Comparison of ENCODE assay signal across 8 cellular contexts in the genomic region with DNA sequence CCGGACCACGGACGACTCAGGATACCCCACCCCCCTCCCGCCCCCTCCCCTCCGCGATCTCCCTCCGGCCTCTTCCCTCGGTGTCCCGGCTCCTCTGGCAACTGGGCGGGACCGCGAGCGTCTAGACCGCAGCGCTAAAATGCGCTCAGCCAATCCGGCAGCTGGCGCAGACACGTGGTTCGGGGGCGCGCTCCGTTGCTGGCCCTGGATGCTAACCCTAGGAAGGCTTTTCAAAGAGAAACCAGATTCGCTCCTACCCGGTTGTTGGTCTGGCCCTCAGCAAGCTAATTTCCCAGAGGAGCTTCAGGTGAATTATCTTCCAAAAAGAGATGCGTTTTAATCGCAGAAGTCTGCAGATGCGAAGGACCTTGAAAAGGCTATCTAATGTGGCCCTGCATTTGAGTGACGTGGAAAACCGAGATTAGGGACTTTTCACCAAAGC. TPM values are rescaled to one million over a fixed set of nuclear protein-coding genes. Genes with fewer than 3 reads are reported as not detected.
DNase-seq lines count a peak whose midpoint lies in the region; ATAC-seq and TF ChIP-seq lines count a peak whose summit lies in the region.

A gene with protein sequence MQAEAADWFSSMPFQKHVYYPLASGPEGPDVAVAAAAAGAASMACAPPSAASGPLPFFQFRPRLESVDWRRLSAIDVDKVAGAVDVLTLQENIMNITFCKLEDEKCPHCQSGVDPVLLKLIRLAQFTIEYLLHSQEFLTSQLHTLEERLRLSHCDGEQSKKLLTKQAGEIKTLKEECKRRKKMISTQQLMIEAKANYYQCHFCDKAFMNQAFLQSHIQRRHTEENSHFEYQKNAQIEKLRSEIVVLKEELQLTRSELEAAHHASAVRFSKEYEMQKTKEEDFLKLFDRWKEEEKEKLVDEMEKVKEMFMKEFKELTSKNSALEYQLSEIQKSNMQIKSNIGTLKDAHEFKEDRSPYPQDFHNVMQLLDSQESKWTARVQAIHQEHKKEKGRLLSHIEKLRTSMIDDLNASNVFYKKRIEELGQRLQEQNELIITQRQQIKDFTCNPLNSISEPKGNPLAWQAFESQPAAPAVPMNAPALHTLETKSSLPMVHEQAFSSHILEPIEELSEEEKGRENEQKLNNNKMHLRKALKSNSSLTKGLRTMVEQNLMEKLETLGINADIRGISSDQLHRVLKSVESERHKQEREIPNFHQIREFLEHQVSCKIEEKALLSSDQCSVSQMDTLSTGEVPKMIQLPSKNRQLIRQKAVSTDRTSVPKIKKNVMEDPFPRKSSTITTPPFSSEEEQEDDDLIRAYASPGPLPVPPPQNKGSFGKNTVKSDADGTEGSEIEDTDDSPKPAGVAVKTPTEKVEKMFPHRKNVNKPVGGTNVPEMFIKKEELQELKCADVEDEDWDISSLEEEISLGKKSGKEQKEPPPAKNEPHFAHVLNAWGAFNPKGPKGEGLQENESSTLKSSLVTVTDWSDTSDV (minus strand): TSS at position 96 of the 442 bp plus-strand sequence. CDS start 2,677 bp downstream, outside the sequence.

- H3K4me3 ChIP-seq in A673 (ENCODE audit: low read depth, low read length, poor library complexity, severe bottlenecking) (peak within 1 kb of the TSS; percentile 43), GM12875 (ENCODE audit: low read depth, low read length) (peak within 1 kb of the TSS; percentile 66)

- peaks cover 16% of the 10 kb centered on the region for H3K36me3 Mint-ChIP-seq in brain

- BruUV-seq in A673 (replicated peaks; lab: Mats Ljungman, UMichigan): no TSS peak

- H3K27ac ChIP-seq in A673 (ENCODE audit: low read depth, low read length, poor library complexity, severe bottlenecking): no peak within 1 kb of the TSS

- DNase-seq in A673 (ENCODE audit: low spot score) (peak; percentile 61), NOMO-1 treated with DMSO at 0.1 percent for 48 hours (lab: John Stamatoyannopoulos, UW; ENCODE audit: unreplicated experiment) (peak; percentile 47), iPS DF 4.7 (ENCODE audit: extremely low read depth, low spot score) (peak; percentile 84), pulmonary artery endothelial cell (ENCODE audit: low read depth, low spot score) (peak; percentile 41)

- CTCF ChIA-PET in A673 (lab: Charles Lee): no interaction called here

- ATAC-seq in HG03159 (IDR thresholded peaks at IDR 0.05; ENCODE audit: unreplicated experiment): peak; percentile 56
- ATAC-seq in GM21360 (IDR thresholded peaks at IDR 0.05; ENCODE audit: unreplicated experiment): no peak

- peaks cover 57% of the 10 kb centered on the region for H3K27me3 ChIP-seq in A673 (replicated peaks; ENCODE audit: insufficient read depth, low read depth, low read length, poor library complexity)

- H3K4me3 Mint-ChIP-seq in brain: peak within 1 kb of the TSS; percentile 97 to 99 (median 98)

- H3K27ac Mint-ChIP-seq in brain: peak within 1 kb of the TSS; percentile 87 to 97 (median 96)

- no peaks in the 10 kb centered on the region for H3K36me3 ChIP-seq in A673 (ENCODE audit: insufficient read depth, low read length, poor library complexity, severe bottlenecking)

- no peaks in the 10 kb centered on the region for H3K9me3 Mint-ChIP-seq in brain

- peaks cover 37% of the 10 kb centered on the region for H3K4me1 Mint-ChIP-seq in brain

- no peaks in the 10 kb centered on the region for H3K9me3 ChIP-seq in A673 (ENCODE audit: low read depth, low read length, poor library complexity, severe bottlenecking)

- no peaks in the 10 kb centered on the region for H3K4me1 ChIP-seq in A673 (ENCODE audit: insufficient read depth, low read length, poor library complexity, severe bottlenecking)

- POLR2A ChIA-PET in A673 (lab: Charles Lee; ENCODE audit: low non-redundant PET): no interaction called here

- H3K27me3 Mint-ChIP-seq in brain: peaks cover 7% of the 10 kb centered on the region

- TF ChIP-seq CTCF in A673 (conservative IDR thresholded peaks at IDR 0.05; ENCODE audit: low read depth, low read length) (no peak), GM12875 (IDR thresholded peaks at IDR 0.05; ENCODE audit: borderline replicate concordance, insufficient read depth, low read depth, low read length) (no peak), brain (conservative IDR thresholded peaks at IDR 0.05) (no peak)

- intact Hi-C loops in A673 (cut with micrococcal nuclease; ENCODE audit: unreplicated experiment): no loop called here

RNA-seq across cellular contexts. Expression of the gene that starts here (rescaled TPM):
- total RNA-seq in A673 (2021) (6.1 and 8.6 TPM in 2 replicates), pulmonary artery endothelial cell (22.5 and 23.8 TPM in 2 replicates)
- 8.0 TPM for polyA plus RNA-seq in brain (ENCODE audit: insufficient read depth, low read depth, low replicate concordance)
